Comparison of ENCODE assay signal across 1 cellular context in the genomic region with DNA sequence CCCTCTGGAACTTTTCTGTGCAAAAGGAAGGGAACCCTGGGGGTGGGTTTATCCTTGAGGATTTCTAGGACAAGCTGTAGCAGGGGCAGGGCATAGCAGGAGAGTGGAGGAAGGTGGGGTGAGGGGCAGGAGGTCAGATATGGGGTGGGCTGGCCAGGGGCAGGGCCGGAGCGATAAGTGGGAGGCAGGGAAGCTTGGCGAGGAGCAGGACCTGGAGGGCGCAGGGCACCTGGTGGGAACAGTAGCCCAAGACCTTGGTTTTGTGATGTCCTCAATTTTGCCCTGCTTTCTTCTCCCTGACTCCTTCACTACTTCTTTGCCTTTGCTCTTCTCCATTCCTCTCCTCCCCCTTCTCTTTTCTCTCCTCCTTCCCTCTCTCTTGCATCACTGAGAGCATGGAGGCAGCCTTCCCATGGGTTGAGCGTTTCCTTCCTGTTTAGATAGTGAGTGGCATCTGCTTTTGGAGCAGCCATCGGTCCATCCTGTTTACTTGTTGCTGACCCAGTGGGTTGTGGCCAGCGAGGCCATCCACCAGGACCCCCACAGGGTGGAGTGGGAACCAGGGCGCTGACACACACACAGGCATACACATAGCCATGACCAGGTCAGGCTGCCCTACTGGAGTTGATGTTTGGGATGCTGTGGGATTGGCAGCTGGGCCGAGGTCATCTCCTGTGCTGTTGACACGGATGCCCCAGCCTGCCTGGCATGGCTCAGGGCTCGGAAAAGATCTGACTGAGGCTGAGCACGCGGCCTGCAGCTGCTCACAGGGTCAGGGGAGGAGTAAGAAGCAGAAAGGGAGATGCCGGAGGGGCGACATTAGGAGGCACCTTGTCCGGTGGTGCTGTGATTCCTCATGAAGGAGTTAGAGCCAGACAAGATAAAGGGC.
TF ChIP-seq lines count a peak whose summit lies in the region.

No MANE protein-coding gene starts in this region.

TF ChIP-seq in GM23338, 12 proteins besides CTCF, POLR2A, EP300 and RAD21:
- TF ChIP-seq, protein P1, sequence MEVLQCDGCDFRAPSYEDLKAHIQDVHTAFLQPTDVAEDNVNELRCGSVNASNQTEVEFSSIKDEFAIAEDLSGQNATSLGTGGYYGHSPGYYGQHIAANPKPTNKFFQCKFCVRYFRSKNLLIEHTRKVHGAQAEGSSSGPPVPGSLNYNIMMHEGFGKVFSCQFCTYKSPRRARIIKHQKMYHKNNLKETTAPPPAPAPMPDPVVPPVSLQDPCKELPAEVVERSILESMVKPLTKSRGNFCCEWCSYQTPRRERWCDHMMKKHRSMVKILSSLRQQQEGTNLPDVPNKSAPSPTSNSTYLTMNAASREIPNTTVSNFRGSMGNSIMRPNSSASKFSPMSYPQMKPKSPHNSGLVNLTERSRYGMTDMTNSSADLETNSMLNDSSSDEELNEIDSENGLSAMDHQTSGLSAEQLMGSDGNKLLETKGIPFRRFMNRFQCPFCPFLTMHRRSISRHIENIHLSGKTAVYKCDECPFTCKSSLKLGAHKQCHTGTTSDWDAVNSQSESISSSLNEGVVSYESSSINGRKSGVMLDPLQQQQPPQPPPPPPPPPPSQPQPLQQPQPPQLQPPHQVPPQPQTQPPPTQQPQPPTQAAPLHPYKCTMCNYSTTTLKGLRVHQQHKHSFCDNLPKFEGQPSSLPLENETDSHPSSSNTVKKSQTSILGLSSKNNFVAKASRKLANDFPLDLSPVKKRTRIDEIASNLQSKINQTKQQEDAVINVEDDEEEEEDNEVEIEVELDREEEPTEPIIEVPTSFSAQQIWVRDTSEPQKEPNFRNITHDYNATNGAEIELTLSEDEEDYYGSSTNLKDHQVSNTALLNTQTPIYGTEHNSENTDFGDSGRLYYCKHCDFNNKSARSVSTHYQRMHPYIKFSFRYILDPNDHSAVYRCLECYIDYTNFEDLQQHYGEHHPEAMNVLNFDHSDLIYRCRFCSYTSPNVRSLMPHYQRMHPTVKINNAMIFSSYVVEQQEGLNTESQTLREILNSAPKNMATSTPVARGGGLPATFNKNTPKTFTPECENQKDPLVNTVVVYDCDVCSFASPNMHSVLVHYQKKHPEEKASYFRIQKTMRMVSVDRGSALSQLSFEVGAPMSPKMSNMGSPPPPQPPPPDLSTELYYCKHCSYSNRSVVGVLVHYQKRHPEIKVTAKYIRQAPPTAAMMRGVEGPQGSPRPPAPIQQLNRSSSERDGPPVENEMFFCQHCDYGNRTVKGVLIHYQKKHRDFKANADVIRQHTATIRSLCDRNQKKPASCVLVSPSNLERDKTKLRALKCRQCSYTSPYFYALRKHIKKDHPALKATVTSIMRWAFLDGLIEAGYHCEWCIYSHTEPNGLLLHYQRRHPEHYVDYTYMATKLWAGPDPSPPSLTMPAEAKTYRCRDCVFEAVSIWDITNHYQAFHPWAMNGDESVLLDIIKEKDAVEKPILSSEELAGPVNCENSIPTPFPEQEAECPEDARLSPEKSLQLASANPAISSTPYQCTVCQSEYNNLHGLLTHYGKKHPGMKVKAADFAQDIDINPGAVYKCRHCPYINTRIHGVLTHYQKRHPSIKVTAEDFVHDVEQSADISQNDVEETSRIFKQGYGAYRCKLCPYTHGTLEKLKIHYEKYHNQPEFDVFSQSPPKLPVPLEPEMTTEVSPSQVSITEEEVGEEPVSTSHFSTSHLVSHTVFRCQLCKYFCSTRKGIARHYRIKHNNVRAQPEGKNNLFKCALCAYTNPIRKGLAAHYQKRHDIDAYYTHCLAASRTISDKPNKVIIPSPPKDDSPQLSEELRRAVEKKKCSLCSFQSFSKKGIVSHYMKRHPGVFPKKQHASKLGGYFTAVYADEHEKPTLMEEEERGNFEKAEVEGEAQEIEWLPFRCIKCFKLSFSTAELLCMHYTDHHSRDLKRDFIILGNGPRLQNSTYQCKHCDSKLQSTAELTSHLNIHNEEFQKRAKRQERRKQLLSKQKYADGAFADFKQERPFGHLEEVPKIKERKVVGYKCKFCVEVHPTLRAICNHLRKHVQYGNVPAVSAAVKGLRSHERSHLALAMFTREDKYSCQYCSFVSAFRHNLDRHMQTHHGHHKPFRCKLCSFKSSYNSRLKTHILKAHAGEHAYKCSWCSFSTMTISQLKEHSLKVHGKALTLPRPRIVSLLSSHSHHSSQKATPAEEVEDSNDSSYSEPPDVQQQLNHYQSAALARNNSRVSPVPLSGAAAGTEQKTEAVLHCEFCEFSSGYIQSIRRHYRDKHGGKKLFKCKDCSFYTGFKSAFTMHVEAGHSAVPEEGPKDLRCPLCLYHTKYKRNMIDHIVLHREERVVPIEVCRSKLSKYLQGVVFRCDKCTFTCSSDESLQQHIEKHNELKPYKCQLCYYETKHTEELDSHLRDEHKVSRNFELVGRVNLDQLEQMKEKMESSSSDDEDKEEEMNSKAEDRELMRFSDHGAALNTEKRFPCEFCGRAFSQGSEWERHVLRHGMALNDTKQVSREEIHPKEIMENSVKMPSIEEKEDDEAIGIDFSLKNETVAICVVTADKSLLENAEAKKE (CRISPR knock-in tag; IDR thresholded peaks at IDR 0.05), result no peak
- TF ChIP-seq EZH2 (IDR thresholded peaks at IDR 0.05; ENCODE audit: low read depth, unreplicated experiment) (no peak), CREB1 (CRISPR knock-in tag; IDR thresholded peaks at IDR 0.05; ENCODE audit: low read depth) (no peak), ZNF331 (CRISPR knock-in tag; IDR thresholded peaks at IDR 0.05; ENCODE audit: low read depth) (no peak), ZNF114 (CRISPR knock-in tag; IDR thresholded peaks at IDR 0.05) (no peak), POLR2AphosphoS5 (IDR thresholded peaks at IDR 0.05; ENCODE audit: low read depth) (no peak), JUNB (IDR thresholded peaks at IDR 0.05; ENCODE audit: unreplicated experiment) (no peak), STAT1 (IDR thresholded peaks at IDR 0.05; ENCODE audit: unreplicated experiment) (no peak), EZH2phosphoT487 (IDR thresholded peaks at IDR 0.05; ENCODE audit: unreplicated experiment) (no peak), NANOG (IDR thresholded peaks at IDR 0.05; ENCODE audit: borderline replicate concordance) (no peak)
- TF ChIP-seq, protein P2, sequence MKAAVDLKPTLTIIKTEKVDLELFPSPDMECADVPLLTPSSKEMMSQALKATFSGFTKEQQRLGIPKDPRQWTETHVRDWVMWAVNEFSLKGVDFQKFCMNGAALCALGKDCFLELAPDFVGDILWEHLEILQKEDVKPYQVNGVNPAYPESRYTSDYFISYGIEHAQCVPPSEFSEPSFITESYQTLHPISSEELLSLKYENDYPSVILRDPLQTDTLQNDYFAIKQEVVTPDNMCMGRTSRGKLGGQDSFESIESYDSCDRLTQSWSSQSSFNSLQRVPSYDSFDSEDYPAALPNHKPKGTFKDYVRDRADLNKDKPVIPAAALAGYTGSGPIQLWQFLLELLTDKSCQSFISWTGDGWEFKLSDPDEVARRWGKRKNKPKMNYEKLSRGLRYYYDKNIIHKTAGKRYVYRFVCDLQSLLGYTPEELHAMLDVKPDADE (IDR thresholded peaks at IDR 0.05), result no peak
- TF ChIP-seq, protein P3, sequence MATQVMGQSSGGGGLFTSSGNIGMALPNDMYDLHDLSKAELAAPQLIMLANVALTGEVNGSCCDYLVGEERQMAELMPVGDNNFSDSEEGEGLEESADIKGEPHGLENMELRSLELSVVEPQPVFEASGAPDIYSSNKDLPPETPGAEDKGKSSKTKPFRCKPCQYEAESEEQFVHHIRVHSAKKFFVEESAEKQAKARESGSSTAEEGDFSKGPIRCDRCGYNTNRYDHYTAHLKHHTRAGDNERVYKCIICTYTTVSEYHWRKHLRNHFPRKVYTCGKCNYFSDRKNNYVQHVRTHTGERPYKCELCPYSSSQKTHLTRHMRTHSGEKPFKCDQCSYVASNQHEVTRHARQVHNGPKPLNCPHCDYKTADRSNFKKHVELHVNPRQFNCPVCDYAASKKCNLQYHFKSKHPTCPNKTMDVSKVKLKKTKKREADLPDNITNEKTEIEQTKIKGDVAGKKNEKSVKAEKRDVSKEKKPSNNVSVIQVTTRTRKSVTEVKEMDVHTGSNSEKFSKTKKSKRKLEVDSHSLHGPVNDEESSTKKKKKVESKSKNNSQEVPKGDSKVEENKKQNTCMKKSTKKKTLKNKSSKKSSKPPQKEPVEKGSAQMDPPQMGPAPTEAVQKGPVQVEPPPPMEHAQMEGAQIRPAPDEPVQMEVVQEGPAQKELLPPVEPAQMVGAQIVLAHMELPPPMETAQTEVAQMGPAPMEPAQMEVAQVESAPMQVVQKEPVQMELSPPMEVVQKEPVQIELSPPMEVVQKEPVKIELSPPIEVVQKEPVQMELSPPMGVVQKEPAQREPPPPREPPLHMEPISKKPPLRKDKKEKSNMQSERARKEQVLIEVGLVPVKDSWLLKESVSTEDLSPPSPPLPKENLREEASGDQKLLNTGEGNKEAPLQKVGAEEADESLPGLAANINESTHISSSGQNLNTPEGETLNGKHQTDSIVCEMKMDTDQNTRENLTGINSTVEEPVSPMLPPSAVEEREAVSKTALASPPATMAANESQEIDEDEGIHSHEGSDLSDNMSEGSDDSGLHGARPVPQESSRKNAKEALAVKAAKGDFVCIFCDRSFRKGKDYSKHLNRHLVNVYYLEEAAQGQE (IDR thresholded peaks at IDR 0.05; ENCODE audit: unreplicated experiment), result no peak
